In genomic region chr14:73754911-73755360, GRCh38 we compare ENCODE assay signal across 9 cellular contexts. TPM values are rescaled to one million over a fixed set of nuclear protein-coding genes. Genes with fewer than 3 reads are reported as not detected.
DNase-seq lines count a peak whose midpoint lies in the region; ATAC-seq, FAIRE-seq and TF ChIP-seq lines count a peak whose summit lies in the region.
"Had no signal": no experiment of that assay in that cellular context is flagged by ENCODE, and none has a peak within 500 bp of the region (broad histone marks: within the 10 kb centered on the region; RNA-seq: fewer than 3 reads in every experiment).

No MANE protein-coding gene starts in this region.

- no peaks in the 10 kb centered on the region for H3K27me3 Mint-ChIP-seq in activated CD8-positive, alpha-beta memory T cell treated with anti-CD3 and anti-CD28 coated beads, Interleukin-2, amount 10 ng/mL, durations not matched to agents 7 days and 5 days

- H3K36me3 Mint-ChIP-seq in activated CD8-positive, alpha-beta memory T cell treated with anti-CD3 and anti-CD28 coated beads, Interleukin-2, amount 10 ng/mL, durations not matched to agents 7 days and 5 days: peaks cover 11% of the 10 kb centered on the region

- no peaks in the 10 kb centered on the region for H3K36me3 ChIP-seq in thoracic aorta

- peaks cover 85% of the 10 kb centered on the region for H3K4me1 Mint-ChIP-seq in activated CD8-positive, alpha-beta memory T cell treated with anti-CD3 and anti-CD28 coated beads, Interleukin-2, amount 10 ng/mL, durations not matched to agents 7 days and 5 days

- ATAC-seq in activated CD8-positive, alpha-beta memory T cell treated with anti-CD3 and anti-CD28 coated beads, Interleukin-2, amount 10 ng/mL, durations not matched to agents 7 days and 5 days: no peak
- no peak for ATAC-seq in thoracic aorta (ENCODE audit: insufficient number of reproducible peaks, low FRiP score, low read depth)
- no peak for ATAC-seq in GM21619 (IDR thresholded peaks at IDR 0.05; ENCODE audit: unreplicated experiment)
- ATAC-seq in HG03159 (IDR thresholded peaks at IDR 0.05; ENCODE audit: unreplicated experiment): no peak

- peak overlapping the region; percentile 97 to 99 for H3K27ac ChIP-seq in thoracic aorta

- no peaks in the 10 kb centered on the region for H3K9me3 Mint-ChIP-seq in activated CD8-positive, alpha-beta memory T cell treated with anti-CD3 and anti-CD28 coated beads, Interleukin-2, amount 10 ng/mL, durations not matched to agents 7 days and 5 days (ENCODE audit: low read depth)

- H3K4me3 Mint-ChIP-seq in activated CD8-positive, alpha-beta memory T cell treated with anti-CD3 and anti-CD28 coated beads, Interleukin-2, amount 10 ng/mL, durations not matched to agents 7 days and 5 days: peak overlapping the region; percentile 77

- DNase-seq in activated CD8-positive, alpha-beta memory T cell treated with anti-CD3 and anti-CD28 coated beads, Interleukin-2, amount 10 ng/mL, durations not matched to agents 7 days and 5 days: no peak
- DNase-seq in activated CD8-positive, alpha-beta memory T cell treated with anti-CD3 and anti-CD28 coated beads, Interleukin-2, amount 50 U/mL, for 48 hours: no peak
- DNase-seq in astrocyte of the spinal cord (ENCODE audit: low read depth, low spot score) (peak; percentile 73), left kidney (ENCODE audit: low read depth, low spot score) (peak; percentile 60), thoracic aorta (ENCODE audit: low spot score) (no peak), RCC 7860 (ENCODE audit: low spot score) (no peak)

- TF ChIP-seq CTCF in astrocyte of the spinal cord (IDR thresholded peaks at IDR 0.05; ENCODE audit: low read depth, low read length) (no peak), thoracic aorta (IDR thresholded peaks at IDR 0.05) (no peak)

- in situ Hi-C loops in astrocyte of the spinal cord (cut with HindIII; ENCODE audit: low sequenced_read_pairs): no loop called here

- H3K4me3 ChIP-seq in astrocyte of the spinal cord (ENCODE audit: low read depth, low read length) (no peak overlapping the region), thoracic aorta (peak overlapping the region; percentile 57)

- CTCF ChIA-PET in activated CD8-positive, alpha-beta memory T cell treated with anti-CD3 and anti-CD28 coated beads, Interleukin-2, amount 10 ng/mL, durations not matched to agents 7 days and 5 days (lab: Charles Lee): interaction anchor here (0.8 to 14.1 kb wide), 8 partner anchors 12 to 72 kb away, joined by 4 to 151 read pairs (median 32); no protein-coding TSS in a partner anchor

- no peaks in the 10 kb centered on the region for H3K9me3 ChIP-seq in thoracic aorta

- no peak for FAIRE-seq in RCC 7860 (lab: Jason Lieb, UNC)
- FAIRE-seq: G401.6 had no signal

- H3K4me1 ChIP-seq in thoracic aorta (ENCODE audit: control insufficient read depth in 1 of 2, low read depth in 2 of 2): peaks cover 84 to 90% of the 10 kb centered on the region in 2 donors

- H3K27ac Mint-ChIP-seq in activated CD8-positive, alpha-beta memory T cell treated with anti-CD3 and anti-CD28 coated beads, Interleukin-2, amount 10 ng/mL, durations not matched to agents 7 days and 5 days: peak overlapping the region; percentile 92

- no peaks in the 10 kb centered on the region for H3K27me3 ChIP-seq in thoracic aorta (replicated peaks; ENCODE audit: insufficient read depth)

RNA-seq across cellular contexts. Expression of gene PNMA1, which starts 40.8 kb away (rescaled TPM):
- 10 to 100 TPM; 27.1 to 36.6 TPM for total RNA-seq in activated CD8-positive, alpha-beta memory T cell treated with anti-CD3 and anti-CD28 coated beads, Interleukin-2, amount 10 ng/mL, durations not matched to agents 7 days and 5 days
- 10 to 100 TPM; 27.3 to 37.4 TPM for total RNA-seq in thoracic aorta

Comparison
In these comparisons a context has a peak if more than half of its experiments do, and no peak if none do; other contexts are left out.
1. DNase-seq: peak in astrocyte of the spinal cord (single experiment) and left kidney (single experiment); none in activated CD8-positive, alpha-beta memory T cell treated with anti-CD3 and anti-CD28 coated beads, Interleukin-2, amount 10 ng/mL, durations not matched to agents 7 days and 5 days (single experiment), activated CD8-positive, alpha-beta memory T cell treated with anti-CD3 and anti-CD28 coated beads, Interleukin-2, amount 50 U/mL, for 48 hours (single experiment), thoracic aorta (single experiment) and RCC 7860 (single experiment).